1 cellular context compared by ENCODE assay signal in genomic region chr11:117072517-117073218, GRCh38.
TF ChIP-seq lines count a peak whose summit lies in the region.

No MANE protein-coding gene starts in this region.

TF ChIP-seq in K562, 482 proteins besides CTCF, POLR2A, EP300 and RAD21 (continued from another document and continues in another):
- TF ChIP-seq STAT6 (CRISPR knock-in tag; IDR thresholded peaks at IDR 0.05) (no peak), ZNF740 (CRISPR knock-in tag; IDR thresholded peaks at IDR 0.05) (no peak), ZNF740 (tag; IDR thresholded peaks at IDR 0.05) (no peak), NBN (IDR thresholded peaks at IDR 0.05; ENCODE audit: low read depth) (no peak), TCF7L2 (IDR thresholded peaks at IDR 0.05; ENCODE audit: low read depth, low read length) (no peak), MBD2 (IDR thresholded peaks at IDR 0.05; ENCODE audit: borderline replicate concordance, low read depth) (no peak), TBL1XR1 (IDR thresholded peaks at IDR 0.05; ENCODE audit: low read length in 2 of 2) (peak in 1 of 2 experiments; percentile 52; a peak in 1 of 4 replicates), FOXA1 (IDR thresholded peaks at IDR 0.05; ENCODE audit: borderline replicate concordance) (no peak), ZNF146 (CRISPR knock-in tag; IDR thresholded peaks at IDR 0.05; ENCODE audit: unreplicated experiment) (no peak), ZMIZ1 (IDR thresholded peaks at IDR 0.05; ENCODE audit: low read depth in 2 of 2, low read length in 2 of 2) (0 out of 4 replicates have a peak, but pooled peaks of 1 of the 2 experiments have one; percentile 33), ZBTB26 (CRISPR knock-in tag; IDR thresholded peaks at IDR 0.05) (no peak), HDAC8 (tag; IDR thresholded peaks at IDR 0.05) (no peak), TARDBP (IDR thresholded peaks at IDR 0.05) (no peak), XRCC3 (IDR thresholded peaks at IDR 0.05) (no peak), MAFF (IDR thresholded peaks at IDR 0.05; ENCODE audit: low read length) (peak; percentile 88), KLF6 (CRISPR knock-in tag; IDR thresholded peaks at IDR 0.05; ENCODE audit: borderline replicate concordance) (no peak), PURB (CRISPR knock-in tag; IDR thresholded peaks at IDR 0.05; ENCODE audit: low read depth) (no peak), ASH1L (IDR thresholded peaks at IDR 0.05; ENCODE audit: borderline replicate concordance, low read depth, partially characterized antibody) (no peak), SMAD2 (IDR thresholded peaks at IDR 0.05; ENCODE audit: low read depth, low read length) (no peak), DIDO1 (tag; IDR thresholded peaks at IDR 0.05; ENCODE audit: low read depth) (no peak), ZNF639 (CRISPR knock-in tag; conservative IDR thresholded peaks at IDR 0.05 in 1 of 2, IDR thresholded peaks at IDR 0.05 in 1 of 2) (no peak), CTCFL (IDR thresholded peaks at IDR 0.05; ENCODE audit: borderline replicate concordance, insufficient read depth, low read depth, low read length, poor library complexity, severe bottlenecking) (no peak), RERE (CRISPR knock-in tag; IDR thresholded peaks at IDR 0.05; ENCODE audit: borderline replicate concordance) (no peak), BHLHE40 (IDR thresholded peaks at IDR 0.05; ENCODE audit: low read length) (0 out of 2 replicates have a peak, but pooled peaks have one; percentile 31), ZNF121 (CRISPR knock-in tag; conservative IDR thresholded peaks at IDR 0.05) (no peak), SRF (CRISPR knock-in tag; IDR thresholded peaks at IDR 0.05) (no peak), USF1 (CRISPR knock-in tag; IDR thresholded peaks at IDR 0.05) (no peak), NR0B1 (IDR thresholded peaks at IDR 0.05; ENCODE audit: partially characterized antibody) (no peak), KLF1 (tag; IDR thresholded peaks at IDR 0.05) (no peak), POLR3A (IDR thresholded peaks at IDR 0.05; ENCODE audit: borderline replicate concordance, extremely low read depth, insufficient read depth, insufficient read length) (no peak), TSHZ1 (CRISPR knock-in tag; IDR thresholded peaks at IDR 0.05) (no peak), ZNF24 (IDR thresholded peaks at IDR 0.05) (no peak), SLC30A9 (CRISPR knock-in tag; IDR thresholded peaks at IDR 0.05) (no peak), TAF9B (IDR thresholded peaks at IDR 0.05; ENCODE audit: partially characterized antibody) (no peak), IFI16 (CRISPR knock-in tag; IDR thresholded peaks at IDR 0.05) (no peak), EHMT2 (IDR thresholded peaks at IDR 0.05) (peak; percentile 13; the same call in 1 of the 2 replicates)
